1 cellular context compared by ENCODE assay signal in the genomic region with DNA sequence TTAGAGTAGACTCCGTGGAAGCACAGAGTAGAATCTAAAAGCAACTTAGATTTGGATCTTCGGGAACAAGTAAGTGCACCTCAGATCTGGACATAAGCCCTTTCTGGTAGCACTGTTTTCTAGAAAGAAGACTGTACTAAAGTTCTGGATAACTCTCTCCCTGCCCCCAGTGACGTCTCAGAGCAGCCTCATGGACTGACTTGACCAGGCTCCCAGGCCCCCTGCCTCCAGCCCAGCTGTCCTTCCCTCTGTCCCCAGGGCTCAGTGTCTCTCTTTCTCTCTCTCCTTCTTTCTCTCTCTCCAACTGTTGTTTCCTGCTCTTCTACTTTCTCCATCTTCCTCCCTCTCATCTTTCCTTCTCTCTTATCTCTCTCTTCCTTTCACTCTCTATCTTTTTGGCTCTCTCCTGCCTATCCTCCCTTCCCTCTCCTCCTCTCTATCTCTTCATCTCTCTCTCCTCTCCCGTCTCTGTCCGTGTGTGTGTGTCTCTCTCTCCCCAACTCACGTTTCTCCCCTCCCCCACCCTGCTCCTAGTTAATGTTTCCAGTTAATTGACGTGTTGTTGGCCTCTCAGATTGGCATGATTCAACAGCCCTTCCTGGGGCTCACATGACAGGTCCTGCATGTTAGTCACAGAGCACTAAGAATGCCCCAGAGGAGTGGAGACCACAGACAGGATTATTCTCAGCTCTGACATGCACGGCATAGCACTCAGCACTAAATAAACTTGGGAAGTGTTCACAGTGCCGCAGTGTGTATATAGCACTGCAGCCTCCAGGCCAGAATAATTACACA.
A peak's percentile ranks its signal among the peaks of the same experiment; 100 is the strongest.
TF ChIP-seq lines count a peak whose summit lies in the region.

No MANE protein-coding gene starts in this region.

TF ChIP-seq in HepG2, 621 proteins besides CTCF, POLR2A, EP300 and RAD21 (continued from another document):
- TF ChIP-seq ZNF709 (CRISPR knock-in tag; IDR thresholded peaks at IDR 0.05) (0 out of 2 replicates have a peak, but pooled peaks have one; percentile 39), MBD4 (IDR thresholded peaks at IDR 0.05; ENCODE audit: borderline replicate concordance, low read length) (no peak), FOSL2 (CRISPR knock-in tag; IDR thresholded peaks at IDR 0.05) (peak; percentile 52), ZNF777 (CRISPR knock-in tag; IDR thresholded peaks at IDR 0.05) (no peak), FOXM1 (CRISPR knock-in tag; IDR thresholded peaks at IDR 0.05) (no peak), JUNB (CRISPR knock-in tag; IDR thresholded peaks at IDR 0.05; ENCODE audit: borderline replicate concordance) (peak; percentile 61; the same call in 1 of the 2 replicates), GTF2F1 (IDR thresholded peaks at IDR 0.05; ENCODE audit: low read length) (no peak), STAG1 (CRISPR knock-in tag; IDR thresholded peaks at IDR 0.05) (0 out of 2 replicates have a peak, but pooled peaks have one; percentile 9), ATF7-NPFF (CRISPR knock-in tag; IDR thresholded peaks at IDR 0.05; ENCODE audit: low read depth) (no peak), ZSCAN30 (CRISPR knock-in tag; IDR thresholded peaks at IDR 0.05) (no peak), SAP130 (CRISPR knock-in tag; IDR thresholded peaks at IDR 0.05; ENCODE audit: low read depth) (peak; percentile 61), TCF7 (IDR thresholded peaks at IDR 0.05; ENCODE audit: low read depth) (peak; percentile 47; the same call in 1 of the 2 replicates), ZNF510 (CRISPR knock-in tag; IDR thresholded peaks at IDR 0.05; ENCODE audit: low read depth) (no peak), MTF2 (CRISPR knock-in tag; IDR thresholded peaks at IDR 0.05; ENCODE audit: borderline replicate concordance) (no peak), ZC3H13 (CRISPR knock-in tag; IDR thresholded peaks at IDR 0.05) (no peak), BHLHE40 (IDR thresholded peaks at IDR 0.05; ENCODE audit: low read length) (peak; percentile 92), MXI1 (IDR thresholded peaks at IDR 0.05; ENCODE audit: borderline replicate concordance, low read depth, low read length) (peak; percentile 33; the same call in 1 of the 3 replicates), ARNT (IDR thresholded peaks at IDR 0.05) (no peak), BORCS8-MEF2B (CRISPR knock-in tag; IDR thresholded peaks at IDR 0.05) (no peak), KMT2B (CRISPR knock-in tag; IDR thresholded peaks at IDR 0.05) (no peak), FLYWCH1 (CRISPR knock-in tag; IDR thresholded peaks at IDR 0.05) (no peak), ZNF891 (CRISPR knock-in tag; IDR thresholded peaks at IDR 0.05) (no peak), MYNN (CRISPR knock-in tag; IDR thresholded peaks at IDR 0.05; ENCODE audit: low read depth) (no peak), ARHGAP35 (CRISPR knock-in tag; IDR thresholded peaks at IDR 0.05; ENCODE audit: borderline replicate concordance) (no peak)
- TF ChIP-seq, protein P1, sequence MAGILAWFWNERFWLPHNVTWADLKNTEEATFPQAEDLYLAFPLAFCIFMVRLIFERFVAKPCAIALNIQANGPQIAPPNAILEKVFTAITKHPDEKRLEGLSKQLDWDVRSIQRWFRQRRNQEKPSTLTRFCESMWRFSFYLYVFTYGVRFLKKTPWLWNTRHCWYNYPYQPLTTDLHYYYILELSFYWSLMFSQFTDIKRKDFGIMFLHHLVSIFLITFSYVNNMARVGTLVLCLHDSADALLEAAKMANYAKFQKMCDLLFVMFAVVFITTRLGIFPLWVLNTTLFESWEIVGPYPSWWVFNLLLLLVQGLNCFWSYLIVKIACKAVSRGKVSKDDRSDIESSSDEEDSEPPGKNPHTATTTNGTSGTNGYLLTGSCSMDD (CRISPR knock-in tag; IDR thresholded peaks at IDR 0.05), result no peak
- TF ChIP-seq, protein P2, sequence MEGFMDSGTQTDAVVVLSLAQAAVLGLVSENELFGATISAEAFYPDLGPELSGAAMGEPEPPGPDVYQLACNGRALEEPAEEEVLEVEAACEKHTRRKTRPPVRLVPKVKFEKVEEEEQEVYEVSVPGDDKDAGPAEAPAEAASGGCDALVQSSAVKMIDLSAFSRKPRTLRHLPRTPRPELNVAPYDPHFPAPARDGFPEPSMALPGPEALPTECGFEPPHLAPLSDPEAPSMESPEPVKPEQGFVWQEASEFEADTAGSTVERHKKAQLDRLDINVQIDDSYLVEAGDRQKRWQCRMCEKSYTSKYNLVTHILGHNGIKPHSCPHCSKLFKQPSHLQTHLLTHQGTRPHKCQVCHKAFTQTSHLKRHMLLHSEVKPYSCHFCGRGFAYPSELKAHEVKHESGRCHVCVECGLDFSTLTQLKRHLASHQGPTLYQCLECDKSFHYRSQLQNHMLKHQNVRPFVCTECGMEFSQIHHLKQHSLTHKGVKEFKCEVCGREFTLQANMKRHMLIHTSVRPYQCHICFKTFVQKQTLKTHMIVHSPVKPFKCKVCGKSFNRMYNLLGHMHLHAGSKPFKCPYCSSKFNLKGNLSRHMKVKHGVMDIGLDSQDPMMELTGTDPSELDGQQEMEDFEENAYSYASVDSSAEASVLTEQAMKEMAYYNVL (CRISPR knock-in tag; IDR thresholded peaks at IDR 0.05; ENCODE audit: borderline replicate concordance), result 0 out of 2 replicates have a peak, but pooled peaks have one; percentile 49
- TF ChIP-seq, protein P3, sequence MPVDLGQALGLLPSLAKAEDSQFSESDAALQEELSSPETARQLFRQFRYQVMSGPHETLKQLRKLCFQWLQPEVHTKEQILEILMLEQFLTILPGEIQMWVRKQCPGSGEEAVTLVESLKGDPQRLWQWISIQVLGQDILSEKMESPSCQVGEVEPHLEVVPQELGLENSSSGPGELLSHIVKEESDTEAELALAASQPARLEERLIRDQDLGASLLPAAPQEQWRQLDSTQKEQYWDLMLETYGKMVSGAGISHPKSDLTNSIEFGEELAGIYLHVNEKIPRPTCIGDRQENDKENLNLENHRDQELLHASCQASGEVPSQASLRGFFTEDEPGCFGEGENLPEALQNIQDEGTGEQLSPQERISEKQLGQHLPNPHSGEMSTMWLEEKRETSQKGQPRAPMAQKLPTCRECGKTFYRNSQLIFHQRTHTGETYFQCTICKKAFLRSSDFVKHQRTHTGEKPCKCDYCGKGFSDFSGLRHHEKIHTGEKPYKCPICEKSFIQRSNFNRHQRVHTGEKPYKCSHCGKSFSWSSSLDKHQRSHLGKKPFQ (CRISPR knock-in tag; IDR thresholded peaks at IDR 0.05; ENCODE audit: insufficient replicate concordance), result no peak
- TF ChIP-seq, protein P4, sequence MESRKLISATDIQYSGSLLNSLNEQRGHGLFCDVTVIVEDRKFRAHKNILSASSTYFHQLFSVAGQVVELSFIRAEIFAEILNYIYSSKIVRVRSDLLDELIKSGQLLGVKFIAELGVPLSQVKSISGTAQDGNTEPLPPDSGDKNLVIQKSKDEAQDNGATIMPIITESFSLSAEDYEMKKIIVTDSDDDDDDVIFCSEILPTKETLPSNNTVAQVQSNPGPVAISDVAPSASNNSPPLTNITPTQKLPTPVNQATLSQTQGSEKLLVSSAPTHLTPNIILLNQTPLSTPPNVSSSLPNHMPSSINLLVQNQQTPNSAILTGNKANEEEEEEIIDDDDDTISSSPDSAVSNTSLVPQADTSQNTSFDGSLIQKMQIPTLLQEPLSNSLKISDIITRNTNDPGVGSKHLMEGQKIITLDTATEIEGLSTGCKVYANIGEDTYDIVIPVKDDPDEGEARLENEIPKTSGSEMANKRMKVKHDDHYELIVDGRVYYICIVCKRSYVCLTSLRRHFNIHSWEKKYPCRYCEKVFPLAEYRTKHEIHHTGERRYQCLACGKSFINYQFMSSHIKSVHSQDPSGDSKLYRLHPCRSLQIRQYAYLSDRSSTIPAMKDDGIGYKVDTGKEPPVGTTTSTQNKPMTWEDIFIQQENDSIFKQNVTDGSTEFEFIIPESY (CRISPR knock-in tag; IDR thresholded peaks at IDR 0.05), result no peak
- TF ChIP-seq, protein P5, sequence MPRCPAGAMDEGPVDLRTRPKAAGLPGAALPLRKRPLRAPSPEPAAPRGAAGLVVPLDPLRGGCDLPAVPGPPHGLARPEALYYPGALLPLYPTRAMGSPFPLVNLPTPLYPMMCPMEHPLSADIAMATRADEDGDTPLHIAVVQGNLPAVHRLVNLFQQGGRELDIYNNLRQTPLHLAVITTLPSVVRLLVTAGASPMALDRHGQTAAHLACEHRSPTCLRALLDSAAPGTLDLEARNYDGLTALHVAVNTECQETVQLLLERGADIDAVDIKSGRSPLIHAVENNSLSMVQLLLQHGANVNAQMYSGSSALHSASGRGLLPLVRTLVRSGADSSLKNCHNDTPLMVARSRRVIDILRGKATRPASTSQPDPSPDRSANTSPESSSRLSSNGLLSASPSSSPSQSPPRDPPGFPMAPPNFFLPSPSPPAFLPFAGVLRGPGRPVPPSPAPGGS (CRISPR knock-in tag; IDR thresholded peaks at IDR 0.05), result no peak
- TF ChIP-seq, protein P6, sequence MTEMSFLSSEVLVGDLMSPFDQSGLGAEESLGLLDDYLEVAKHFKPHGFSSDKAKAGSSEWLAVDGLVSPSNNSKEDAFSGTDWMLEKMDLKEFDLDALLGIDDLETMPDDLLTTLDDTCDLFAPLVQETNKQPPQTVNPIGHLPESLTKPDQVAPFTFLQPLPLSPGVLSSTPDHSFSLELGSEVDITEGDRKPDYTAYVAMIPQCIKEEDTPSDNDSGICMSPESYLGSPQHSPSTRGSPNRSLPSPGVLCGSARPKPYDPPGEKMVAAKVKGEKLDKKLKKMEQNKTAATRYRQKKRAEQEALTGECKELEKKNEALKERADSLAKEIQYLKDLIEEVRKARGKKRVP (CRISPR knock-in tag; IDR thresholded peaks at IDR 0.05), result peak in 1 of 2 experiments; percentile 54; a peak in 2 of 4 replicates
- TF ChIP-seq, protein P7, sequence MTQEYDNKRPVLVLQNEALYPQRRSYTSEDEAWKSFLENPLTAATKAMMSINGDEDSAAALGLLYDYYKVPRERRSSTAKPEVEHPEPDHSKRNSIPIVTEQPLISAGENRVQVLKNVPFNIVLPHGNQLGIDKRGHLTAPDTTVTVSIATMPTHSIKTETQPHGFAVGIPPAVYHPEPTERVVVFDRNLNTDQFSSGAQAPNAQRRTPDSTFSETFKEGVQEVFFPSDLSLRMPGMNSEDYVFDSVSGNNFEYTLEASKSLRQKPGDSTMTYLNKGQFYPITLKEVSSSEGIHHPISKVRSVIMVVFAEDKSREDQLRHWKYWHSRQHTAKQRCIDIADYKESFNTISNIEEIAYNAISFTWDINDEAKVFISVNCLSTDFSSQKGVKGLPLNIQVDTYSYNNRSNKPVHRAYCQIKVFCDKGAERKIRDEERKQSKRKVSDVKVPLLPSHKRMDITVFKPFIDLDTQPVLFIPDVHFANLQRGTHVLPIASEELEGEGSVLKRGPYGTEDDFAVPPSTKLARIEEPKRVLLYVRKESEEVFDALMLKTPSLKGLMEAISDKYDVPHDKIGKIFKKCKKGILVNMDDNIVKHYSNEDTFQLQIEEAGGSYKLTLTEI (CRISPR knock-in tag; conservative IDR thresholded peaks at IDR 0.05), result no peak
- TF ChIP-seq, protein P8, sequence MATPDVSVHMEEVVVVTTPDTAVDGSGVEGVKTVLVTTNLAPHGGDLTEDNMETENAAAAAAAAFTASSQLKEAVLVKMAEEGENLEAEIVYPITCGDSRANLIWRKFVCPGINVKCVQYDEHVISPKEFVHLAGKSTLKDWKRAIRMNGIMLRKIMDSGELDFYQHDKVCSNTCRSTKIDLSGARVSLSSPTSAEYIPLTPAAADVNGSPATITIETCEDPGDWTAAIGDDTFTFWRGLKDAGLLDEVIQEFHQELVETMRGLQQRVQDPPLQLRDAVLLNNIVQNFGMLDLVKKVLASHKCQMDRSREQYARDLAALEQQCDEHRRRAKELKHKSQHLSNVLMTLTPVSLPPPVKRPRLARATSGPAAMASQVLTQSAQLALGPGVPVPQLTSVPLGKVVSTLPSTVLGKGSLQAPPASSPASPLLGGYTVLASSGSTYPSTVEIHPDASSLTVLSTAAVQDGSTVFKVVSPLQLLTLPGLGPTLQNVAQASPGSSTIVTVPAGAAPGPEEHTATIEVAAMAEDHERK (CRISPR knock-in tag; IDR thresholded peaks at IDR 0.05; ENCODE audit: low read depth), result no peak
- TF ChIP-seq, protein P9, sequence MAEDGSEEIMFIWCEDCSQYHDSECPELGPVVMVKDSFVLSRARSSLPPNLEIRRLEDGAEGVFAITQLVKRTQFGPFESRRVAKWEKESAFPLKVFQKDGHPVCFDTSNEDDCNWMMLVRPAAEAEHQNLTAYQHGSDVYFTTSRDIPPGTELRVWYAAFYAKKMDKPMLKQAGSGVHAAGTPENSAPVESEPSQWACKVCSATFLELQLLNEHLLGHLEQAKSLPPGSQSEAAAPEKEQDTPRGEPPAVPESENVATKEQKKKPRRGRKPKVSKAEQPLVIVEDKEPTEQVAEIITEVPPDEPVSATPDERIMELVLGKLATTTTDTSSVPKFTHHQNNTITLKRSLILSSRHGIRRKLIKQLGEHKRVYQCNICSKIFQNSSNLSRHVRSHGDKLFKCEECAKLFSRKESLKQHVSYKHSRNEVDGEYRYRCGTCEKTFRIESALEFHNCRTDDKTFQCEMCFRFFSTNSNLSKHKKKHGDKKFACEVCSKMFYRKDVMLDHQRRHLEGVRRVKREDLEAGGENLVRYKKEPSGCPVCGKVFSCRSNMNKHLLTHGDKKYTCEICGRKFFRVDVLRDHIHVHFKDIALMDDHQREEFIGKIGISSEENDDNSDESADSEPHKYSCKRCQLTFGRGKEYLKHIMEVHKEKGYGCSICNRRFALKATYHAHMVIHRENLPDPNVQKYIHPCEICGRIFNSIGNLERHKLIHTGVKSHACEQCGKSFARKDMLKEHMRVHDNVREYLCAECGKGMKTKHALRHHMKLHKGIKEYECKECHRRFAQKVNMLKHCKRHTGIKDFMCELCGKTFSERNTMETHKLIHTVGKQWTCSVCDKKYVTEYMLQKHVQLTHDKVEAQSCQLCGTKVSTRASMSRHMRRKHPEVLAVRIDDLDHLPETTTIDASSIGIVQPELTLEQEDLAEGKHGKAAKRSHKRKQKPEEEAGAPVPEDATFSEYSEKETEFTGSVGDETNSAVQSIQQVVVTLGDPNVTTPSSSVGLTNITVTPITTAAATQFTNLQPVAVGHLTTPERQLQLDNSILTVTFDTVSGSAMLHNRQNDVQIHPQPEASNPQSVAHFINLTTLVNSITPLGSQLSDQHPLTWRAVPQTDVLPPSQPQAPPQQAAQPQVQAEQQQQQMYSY (CRISPR knock-in tag; IDR thresholded peaks at IDR 0.05), result no peak
- TF ChIP-seq, protein P10, sequence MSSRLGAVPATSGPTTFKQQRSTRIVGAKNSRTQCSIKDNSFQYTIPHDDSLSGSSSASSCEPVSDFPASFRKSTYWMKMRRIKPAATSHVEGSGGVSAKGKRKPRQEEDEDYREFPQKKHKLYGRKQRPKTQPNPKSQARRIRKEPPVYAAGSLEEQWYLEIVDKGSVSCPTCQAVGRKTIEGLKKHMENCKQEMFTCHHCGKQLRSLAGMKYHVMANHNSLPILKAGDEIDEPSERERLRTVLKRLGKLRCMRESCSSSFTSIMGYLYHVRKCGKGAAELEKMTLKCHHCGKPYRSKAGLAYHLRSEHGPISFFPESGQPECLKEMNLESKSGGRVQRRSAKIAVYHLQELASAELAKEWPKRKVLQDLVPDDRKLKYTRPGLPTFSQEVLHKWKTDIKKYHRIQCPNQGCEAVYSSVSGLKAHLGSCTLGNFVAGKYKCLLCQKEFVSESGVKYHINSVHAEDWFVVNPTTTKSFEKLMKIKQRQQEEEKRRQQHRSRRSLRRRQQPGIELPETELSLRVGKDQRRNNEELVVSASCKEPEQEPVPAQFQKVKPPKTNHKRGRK (CRISPR knock-in tag; IDR thresholded peaks at IDR 0.05), result peak; percentile 92
